7 cellular contexts compared by ENCODE assay signal in genomic region chr1:206987873-206988272, GRCh38. TPM values are rescaled to one million over a fixed set of nuclear protein-coding genes. Genes with fewer than 3 reads are reported as not detected.
"Had no signal": no experiment of that assay in that cellular context is flagged by ENCODE, and none has a peak within 500 bp of the region (broad histone marks: within the 10 kb centered on the region; RNA-seq: fewer than 3 reads in every experiment).

No MANE protein-coding gene starts in this region.

- H3K27ac ChIP-seq: GM23248 had no signal

- H3K9me3 Mint-ChIP-seq: H9, IgD-negative memory B cell had no signal

- H3K4me3 ChIP-seq: GM23248 had no signal

- DNase-seq: GM23248, GOT3, H9, HCEC 1CT had no signal

- H2AFZ ChIP-seq: GM23248 had no signal

- FAIRE-seq: H54, HTR-8/SVneo had no signal

- H3K9ac ChIP-seq: GM23248 had no signal

- H3K4me3 Mint-ChIP-seq: H9, IgD-negative memory B cell had no signal

- H3K27ac Mint-ChIP-seq: H9, IgD-negative memory B cell had no signal

RNA-seq across cellular contexts. Expression of gene FCAMR, which starts 17.6 kb away (rescaled TPM):
- total RNA-seq: GM23248, H9 had no signal
- polyA plus RNA-seq: GM23248, IgD-negative memory B cell had no signal

RNA-seq across cellular contexts. Expression of gene PIGR, which starts 41.6 kb away (rescaled TPM):
- total RNA-seq: GM23248, H9 had no signal
- polyA plus RNA-seq: GM23248 had no signal

RNA-seq across cellular contexts. Expression of gene C1orf116, which starts 44.7 kb away (rescaled TPM):
- total RNA-seq: GM23248 had no signal
- polyA plus RNA-seq: GM23248 had no signal
